15 cellular contexts compared by ENCODE assay signal in genomic region chr2:117127680-117128079, GRCh38.
DNase-seq lines count a peak whose midpoint lies in the region; TF ChIP-seq lines count a peak whose summit lies in the region.
"Had no signal": no experiment of that assay in that cellular context is flagged by ENCODE, and none has a peak within 500 bp of the region (broad histone marks: within the 10 kb centered on the region; RNA-seq: fewer than 3 reads in every experiment).

No MANE protein-coding gene starts in this region.

- no peaks in the 10 kb centered on the region for H3K36me3 ChIP-seq in spleen

- H3K27me3 Mint-ChIP-seq in nephron (ENCODE audit: low read depth), result no peaks in the 10 kb centered on the region
- H3K27me3 Mint-ChIP-seq: CD4-positive, CD25-positive, alpha-beta regulatory T cell had no signal

- peaks cover 0 to 32% (median 7%) of the 10 kb centered on the region in 8 donors for H3K9me3 ChIP-seq in spleen

- intact Hi-C loops in spleen (cut with DNase I; ENCODE audit: low total_unique reads), result no loop called here

- H3K4me1 Mint-ChIP-seq in nephron, result peaks cover 19% of the 10 kb centered on the region
- H3K4me1 Mint-ChIP-seq: CD4-positive, CD25-positive, alpha-beta regulatory T cell had no signal

- no peak for TF ChIP-seq POLR2A in spleen (IDR thresholded peaks at IDR 0.05)

- peak overlapping the region in 2 of 3 experiments; percentile 52 to 62 for H3K27ac Mint-ChIP-seq in nephron
- H3K27ac Mint-ChIP-seq: CD4-positive, CD25-positive, alpha-beta regulatory T cell; HFFc6 had no signal

- no peaks in the 10 kb centered on the region for H3K9me3 Mint-ChIP-seq in nephron

- H3K36me3 Mint-ChIP-seq in nephron (ENCODE audit: low read depth), result no peaks in the 10 kb centered on the region
- H3K36me3 Mint-ChIP-seq: CD4-positive, CD25-positive, alpha-beta regulatory T cell had no signal

- H3K27me3 ChIP-seq in spleen (replicated peaks in 1 of 7), result no peaks in the 10 kb centered on the region

- no peak for TF ChIP-seq CTCF in nephron (IDR thresholded peaks at IDR 0.05; ENCODE audit: unreplicated experiment in 3 of 3)
- TF ChIP-seq CTCF in spleen (IDR thresholded peaks at IDR 0.05 in 8 of 11, conservative IDR thresholded peaks at IDR 0.05 in 3 of 11), result no peak

- no peak overlapping the region for H3K4me3 Mint-ChIP-seq in nephron
- H3K4me3 Mint-ChIP-seq: CD4-positive, CD25-positive, alpha-beta regulatory T cell; HFFc6 had no signal

- H3K4me3 ChIP-seq in spleen, result no peak overlapping the region

- peak; percentile 1 for DNase-seq in amniotic epithelial cell (ENCODE audit: low read depth)
- DNase-seq in islet precursor cell, result peak; percentile 57
- DNase-seq in cerebellar nuclear complex (lab: John Stamatoyannopoulos, UW), result no peak
- no peak for DNase-seq in globus pallidus (ENCODE audit: low spot score)
- DNase-seq in spleen, result no peak
- DNase-seq in NCI-H128 (lab: John Stamatoyannopoulos, UW; ENCODE audit: unreplicated experiment), result no peak
- DNase-seq: CD4-positive, CD25-positive, alpha-beta regulatory T cell; DMS53; HFFc6; NCI-H1092; NCI-H2081 treated with DMSO at 0.1 percent for 48 hours; NCI-H510A treated with DMSO at 0.1 percent for 48 hours; Right ventricle myocardium superior had no signal

- no peak overlapping the region for H3K27ac ChIP-seq in spleen
- H3K27ac ChIP-seq: KMS-11 had no signal

- no peaks in the 10 kb centered on the region for H3K4me1 ChIP-seq in spleen

Comparison
In these comparisons a context has a peak if more than half of its experiments do, and no peak if none do; other contexts are left out.
1. DNase-seq: peak in amniotic epithelial cell (single experiment) and islet precursor cell (single experiment); none in cerebellar nuclear complex (0 of 2), globus pallidus (single experiment), spleen (single experiment) and NCI-H128 (single experiment).